In genomic region chr6:110180228-110181008, GRCh38 we compare ENCODE assay signal across 1 cellular context.
TF ChIP-seq lines count a peak whose summit lies in the region.

TSS of gene CDC40 (plus strand) at chr6:110180427. CDS start at chr6:110180445, 18 bp downstream.

TF ChIP-seq in HepG2, 621 proteins besides CTCF, POLR2A, EP300 and RAD21 (continued from another document):
- TF ChIP-seq ZBTB40 (IDR thresholded peaks at IDR 0.05) (no peak), ZBTB40 (CRISPR knock-in tag; IDR thresholded peaks at IDR 0.05) (peak; percentile 72; the same call in 1 of the 2 replicates), GABPA (IDR thresholded peaks at IDR 0.05; ENCODE audit: low read depth, low read length) (no peak), GABPA (CRISPR knock-in tag; IDR thresholded peaks at IDR 0.05; ENCODE audit: low read depth) (peak; percentile 67; the same call in 1 of the 2 replicates), THAP11 (CRISPR knock-in tag; IDR thresholded peaks at IDR 0.05) (peak; percentile 91), ZNF670 (CRISPR knock-in tag; IDR thresholded peaks at IDR 0.05; ENCODE audit: borderline replicate concordance) (peak; percentile 87; the same call in 1 of the 2 replicates), YEATS2 (CRISPR knock-in tag; IDR thresholded peaks at IDR 0.05; ENCODE audit: borderline replicate concordance) (peak; percentile 60; the same call in 1 of the 2 replicates), KLF6 (CRISPR knock-in tag; IDR thresholded peaks at IDR 0.05) (0 out of 2 replicates have a peak, but pooled peaks have one; percentile 11), HNF4A (CRISPR knock-in tag; IDR thresholded peaks at IDR 0.05) (peak; percentile 68), ZNF792 (CRISPR knock-in tag; IDR thresholded peaks at IDR 0.05) (no peak), ZNF737 (CRISPR knock-in tag; IDR thresholded peaks at IDR 0.05; ENCODE audit: borderline replicate concordance) (no peak), NFE2 (CRISPR knock-in tag; IDR thresholded peaks at IDR 0.05) (0 out of 2 replicates have a peak, but pooled peaks have one; percentile 20), LBX2 (CRISPR knock-in tag; IDR thresholded peaks at IDR 0.05; ENCODE audit: borderline replicate concordance) (0 out of 2 replicates have a peak, but pooled peaks have one; percentile 47), CREM (IDR thresholded peaks at IDR 0.05) (peak; percentile 83), CREM (CRISPR knock-in tag; IDR thresholded peaks at IDR 0.05) (no peak), ZNF615 (CRISPR knock-in tag; IDR thresholded peaks at IDR 0.05; ENCODE audit: borderline replicate concordance) (0 out of 2 replicates have a peak, but pooled peaks have one; percentile 53), ZNF567 (CRISPR knock-in tag; IDR thresholded peaks at IDR 0.05; ENCODE audit: borderline replicate concordance) (0 out of 2 replicates have a peak, but pooled peaks have one; percentile 29), ZKSCAN5 (CRISPR knock-in tag; IDR thresholded peaks at IDR 0.05) (0 out of 2 replicates have a peak, but pooled peaks have one; percentile 23), MTF2 (CRISPR knock-in tag; IDR thresholded peaks at IDR 0.05; ENCODE audit: borderline replicate concordance) (peak; percentile 42; the same call in 1 of the 2 replicates), IKZF5 (CRISPR knock-in tag; IDR thresholded peaks at IDR 0.05) (peak; percentile 20; the same call in 1 of the 2 replicates), HIVEP1 (CRISPR knock-in tag; IDR thresholded peaks at IDR 0.05) (no peak), ZBTB10 (CRISPR knock-in tag; IDR thresholded peaks at IDR 0.05; ENCODE audit: borderline replicate concordance) (no peak), ETV5 (CRISPR knock-in tag; IDR thresholded peaks at IDR 0.05; ENCODE audit: borderline replicate concordance) (peak; percentile 35; the same call in 1 of the 2 replicates), ZNF441 (CRISPR knock-in tag; IDR thresholded peaks at IDR 0.05; ENCODE audit: borderline replicate concordance) (peak; percentile 70; the same call in 1 of the 2 replicates), CSRNP1 (CRISPR knock-in tag; IDR thresholded peaks at IDR 0.05) (no peak)
